Comparison of ENCODE assay signal across 8 cellular contexts in genomic region chr7:4641091-4641666, GRCh38. TPM values are rescaled to one million over a fixed set of nuclear protein-coding genes. Genes with fewer than 3 reads are reported as not detected.
DNase-seq lines count a peak whose midpoint lies in the region; ATAC-seq and TF ChIP-seq lines count a peak whose summit lies in the region.

No MANE protein-coding gene starts in this region.

- BruUV-seq in A673 (replicated peaks; lab: Mats Ljungman, UMichigan): TSS peak; percentile 64

- CTCF ChIA-PET in A673 (lab: Charles Lee): no interaction called here

- peak; percentile 43 for ATAC-seq in GM19023 (IDR thresholded peaks at IDR 0.05; ENCODE audit: unreplicated experiment)

- no peaks in the 10 kb centered on the region for H3K36me3 ChIP-seq in A673 (ENCODE audit: insufficient read depth, low read length, poor library complexity, severe bottlenecking)
- H3K36me3 ChIP-seq in iPS-18a (ENCODE audit: control insufficient read depth, low read depth, low read length): no peaks in the 10 kb centered on the region

- H3K4me3 ChIP-seq in A673 (ENCODE audit: low read depth, low read length, poor library complexity, severe bottlenecking) (peak overlapping the region; percentile 50), WI38 (ENCODE audit: low read depth, low read length) (peak overlapping the region; percentile 54), iPS-18a (ENCODE audit: low read length) (peak overlapping the region; percentile 44)

- intact Hi-C loops in A673 (cut with micrococcal nuclease; ENCODE audit: unreplicated experiment): loop anchor here (2.0 kb wide), 1 partner anchor 40 kb away; no protein-coding TSS in a partner anchor

- TF ChIP-seq CTCF in A673 (conservative IDR thresholded peaks at IDR 0.05; ENCODE audit: low read depth, low read length) (0 out of 2 replicates have a peak, but pooled peaks have one; percentile 8), WI38 (IDR thresholded peaks at IDR 0.05; ENCODE audit: low read depth, low read length) (no peak), GM20000 (IDR thresholded peaks at IDR 0.05; ENCODE audit: extremely low read depth, missing control alignments) (no peak)

- H3K4me1 ChIP-seq in A673 (ENCODE audit: insufficient read depth, low read length, poor library complexity, severe bottlenecking) (peaks cover 6% of the 10 kb centered on the region), iPS-18a (ENCODE audit: control insufficient read depth, low read depth, low read length) (no peaks in the 10 kb centered on the region)

- DNase-seq in A673 (ENCODE audit: low spot score) (no peak), substantia nigra (lab: John Stamatoyannopoulos, UW) (no peak), GM20000 (ENCODE audit: low spot score) (no peak), SK-N-DZ (ENCODE audit: low spot score) (no peak), NCI-H510A treated with DMSO at 0.1 percent for 48 hours (lab: John Stamatoyannopoulos, UW) (no peak)

- no peaks in the 10 kb centered on the region for H3K9me3 ChIP-seq in A673 (ENCODE audit: low read depth, low read length, poor library complexity, severe bottlenecking)
- no peaks in the 10 kb centered on the region for H3K9me3 ChIP-seq in iPS-18a (ENCODE audit: control insufficient read depth, low read depth, low read length)

- POLR2A ChIA-PET in A673 (lab: Charles Lee; ENCODE audit: low non-redundant PET): interaction anchor here (0.6 kb wide), 1 partner anchor 42 kb away, joined by 3 read pairs; no protein-coding TSS in a partner anchor

- H3K27me3 ChIP-seq in A673 (replicated peaks; ENCODE audit: insufficient read depth, low read depth, low read length, poor library complexity) (no peaks in the 10 kb centered on the region), iPS-18a (ENCODE audit: control insufficient read depth, insufficient read depth, low read length) (peaks cover 9% of the 10 kb centered on the region)

- H3K27ac ChIP-seq in A673 (ENCODE audit: low read depth, low read length, poor library complexity, severe bottlenecking): peak overlapping the region; percentile 87
- H3K27ac ChIP-seq in iPS-18a (ENCODE audit: low read length): no peak overlapping the region
- peak overlapping the region; percentile 91 for H3K27ac ChIP-seq in substantia nigra (ENCODE audit: low read depth, low read length, poor library complexity, severe bottlenecking)

- H3K9ac ChIP-seq in iPS-18a (ENCODE audit: low read length): no peak overlapping the region

RNA-seq across cellular contexts. Expression of gene FOXK1, which starts 40.9 kb away (rescaled TPM):
- 43.8 and 46.2 TPM in 2 replicates for total RNA-seq in A673 (2021)
- polyA plus RNA-seq in SK-N-DZ (2014; cell fraction: cytosol; rRNA removed): 10.5 and 11.9 TPM in 2 replicates
- 11.5 and 14.7 TPM in 2 replicates for polyA plus RNA-seq in SK-N-DZ (2014; cell fraction: nucleus; rRNA removed)
